ENCODE assay signal across 25 cellular contexts in the genomic region with DNA sequence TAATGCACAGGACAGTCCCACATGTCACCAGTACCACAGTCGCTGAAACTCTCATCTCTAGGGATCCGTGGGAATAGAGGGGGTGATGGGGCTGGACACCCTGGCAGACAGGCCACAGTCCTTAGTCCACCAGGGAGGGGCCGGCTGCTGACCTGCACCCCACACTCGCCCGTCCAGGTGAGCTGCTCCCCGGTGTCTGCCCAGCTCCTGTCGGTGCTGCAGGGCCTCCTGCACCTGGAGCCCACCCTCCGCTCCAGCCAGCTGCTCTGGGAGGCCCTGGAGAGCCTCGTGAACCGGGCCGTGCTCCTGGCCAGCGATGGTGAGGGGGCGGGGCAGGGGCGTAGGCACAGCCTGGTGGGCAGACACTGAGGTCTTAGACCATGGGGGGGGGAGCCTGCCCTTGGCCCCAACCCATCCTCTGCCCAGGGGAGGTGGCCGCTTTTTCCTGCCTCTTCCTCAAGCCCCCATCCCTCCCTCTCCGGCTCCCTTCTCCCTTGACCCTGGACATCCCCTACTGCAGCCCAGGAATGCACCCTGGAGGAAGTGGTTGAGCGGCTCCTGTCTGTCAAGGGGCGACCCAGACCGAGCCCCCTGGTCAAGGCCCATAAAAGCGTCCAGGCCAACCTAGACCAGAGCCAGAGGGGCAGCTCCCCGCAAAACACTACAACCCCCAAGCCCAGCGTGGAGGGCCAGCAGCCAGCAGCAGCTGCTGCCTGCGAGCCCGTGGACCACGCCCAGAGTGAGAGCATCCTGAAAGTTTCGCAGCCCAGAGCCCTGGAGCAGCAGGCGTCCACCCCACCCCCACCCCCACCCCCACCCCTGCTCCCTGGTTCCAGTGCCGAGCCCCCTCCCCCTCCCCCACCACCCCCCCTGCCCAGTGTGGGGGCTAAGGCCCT. TPM values are rescaled to one million over a fixed set of nuclear protein-coding genes. Genes with fewer than 3 reads are reported as not detected.
A peak's percentile ranks its signal among the peaks of the same experiment; 100 is the strongest.
DNase-seq lines count a peak whose midpoint lies in the region; ATAC-seq and TF ChIP-seq lines count a peak whose summit lies in the region.
"Had no signal": no experiment of that assay in that cellular context is flagged by ENCODE, and none has a peak within 500 bp of the region (broad histone marks: within the 10 kb centered on the region; RNA-seq: fewer than 3 reads in every experiment).

No MANE protein-coding gene starts in this region.

- H3K27ac ChIP-seq in RWPE2 (ENCODE audit: poor library complexity, severe bottlenecking) = no peak overlapping the region
- H3K27ac ChIP-seq: HL-60, neutrophil had no signal

- H3K36me3 ChIP-seq in RWPE2 (ENCODE audit: low read depth) = peaks cover 75% of the 10 kb centered on the region
- peaks cover 7% of the 10 kb centered on the region for H3K36me3 ChIP-seq in mucosa of descending colon (ENCODE audit: low read depth)
- H3K36me3 ChIP-seq: neutrophil had no signal

- intact Hi-C loops in mucosa of descending colon (cut with DNase I, micrococcal nuclease) = loop anchor here (5.0 kb wide), 1 partner anchor 55 kb away; no protein-coding TSS in a partner anchor

- H3K4me1 ChIP-seq in RWPE2 (ENCODE audit: insufficient read depth, poor library complexity, severe bottlenecking) = no peaks in the 10 kb centered on the region
- no peaks in the 10 kb centered on the region for H3K4me1 ChIP-seq in mucosa of descending colon (ENCODE audit: low read depth)

- ATAC-seq in RWPE2 (ENCODE audit: low read depth) (peak; percentile 18; the same call in 1 of the 3 replicates), mucosa of descending colon (peak; percentile 4), GM21390 (IDR thresholded peaks at IDR 0.05; ENCODE audit: unreplicated experiment) (no peak), HG02759 (IDR thresholded peaks at IDR 0.05; ENCODE audit: unreplicated experiment) (no peak)
- ATAC-seq: activated CD4-positive, alpha-beta T cell treated with anti-CD3 and anti-CD28 coated beads for 36 hours; activated CD8-positive, alpha-beta T cell treated with anti-CD3 and anti-CD28 coated beads, Interleukin-2, amount 10 ng/mL, durations not matched to agents 7 days and 5 days; Right ventricle myocardium inferior had no signal

- DNase-seq in NCI-H1417 (lab: John Stamatoyannopoulos, UW) (peak in 2 of 3 experiments; percentile 46 to 65), NCI-H1417 treated with DMSO at 0.1 percent for 48 hours (lab: John Stamatoyannopoulos, UW) (no peak), DMS 273 treated with DMSO at 0.1 percent for 48 hours (lab: John Stamatoyannopoulos, UW) (peak; percentile 21), RWPE2 (ENCODE audit: low spot score) (no peak), mucosa of descending colon (no peak), NCI-H2196 (lab: John Stamatoyannopoulos, UW; ENCODE audit: unreplicated experiment) (no peak)
- DNase-seq: activated CD4-positive, alpha-beta T cell treated with anti-CD3 and anti-CD28 coated beads for 36 hours; activated CD8-positive, alpha-beta T cell treated with anti-CD3 and anti-CD28 coated beads, Interleukin-2, amount 10 ng/mL, durations not matched to agents 7 days and 5 days; anterior cingulate cortex; COR-L47; effector CD8-positive, alpha-beta T cell; erythroblast; Kasumi-1; kidney glomerular epithelial cell; MV-4-11; NCI-H1930; NCI-H345; NCI-H748 treated with DMSO at 0.1 percent for 48 hours; stimulated activated CD4-positive, alpha-beta T cell treated with anti-CD3 and anti-CD28 coated beads, Interleukin-15, amount 100 ng/mL, for 24 hours; stimulated activated naive CD4-positive, alpha-beta T cell had no signal

- TF ChIP-seq CTCF in RWPE2 (IDR thresholded peaks at IDR 0.05; ENCODE audit: poor library complexity, severe bottlenecking) = no peak
- no peak for TF ChIP-seq CTCF in mucosa of descending colon (IDR thresholded peaks at IDR 0.05)

- H3K9me3 ChIP-seq in RWPE2 (ENCODE audit: severe bottlenecking) (no peaks in the 10 kb centered on the region), mucosa of descending colon (no peaks in the 10 kb centered on the region)
- H3K9me3 ChIP-seq: neutrophil had no signal

- H3K4me3 ChIP-seq in RWPE2 (ENCODE audit: severe bottlenecking) = no peak overlapping the region
- H3K4me3 ChIP-seq in mucosa of descending colon = no peak overlapping the region

- H3K27me3 ChIP-seq in RWPE2 (ENCODE audit: insufficient read depth, poor library complexity, severe bottlenecking) = no peaks in the 10 kb centered on the region
- H3K27me3 ChIP-seq: neutrophil had no signal

RNA-seq across cellular contexts. Expression of a gene that starts 17.0 kb away (rescaled TPM):
- total RNA-seq in mucosa of descending colon = 1 to 10 TPM; 2.0 to 6.0 (median 4.2) TPM

RNA-seq across cellular contexts. Expression of a gene that starts 17.6 kb away (rescaled TPM):
- total RNA-seq in mucosa of descending colon = 100 to 1,000 TPM; 132 to 216 (median 176) TPM

RNA-seq across cellular contexts. Expression of a gene that starts 46.0 kb away (rescaled TPM):
- 10 to 100 TPM; 38.7 to 82.4 (median 60.4) TPM for total RNA-seq in mucosa of descending colon

Comparison
In these comparisons a context has a peak if more than half of its experiments do, and no peak if none do; other contexts are left out.
1. DNase-seq: peak in NCI-H1417 (2 of 3) and DMS 273 treated with DMSO at 0.1 percent for 48 hours (single experiment); none in NCI-H1417 treated with DMSO at 0.1 percent for 48 hours (single experiment), RWPE2 (single experiment), mucosa of descending colon (0 of 3) and NCI-H2196 (single experiment).
2. ATAC-seq: peak in RWPE2 (single experiment) and mucosa of descending colon (single experiment); none in GM21390 (single experiment) and HG02759 (single experiment).